Comparison of ENCODE assay signal across 11 cellular contexts in genomic region chr9:89029788-89030187, GRCh38. TPM values are rescaled to one million over a fixed set of nuclear protein-coding genes. Genes with fewer than 3 reads are reported as not detected.
"Had no signal": no experiment of that assay in that cellular context is flagged by ENCODE, and none has a peak within 500 bp of the region (broad histone marks: within the 10 kb centered on the region; RNA-seq: fewer than 3 reads in every experiment).

No MANE protein-coding gene starts in this region.

- FAIRE-seq: H1, H54, HTR-8/SVneo had no signal

- DNase-seq: H9, HCEC 1CT, HFFc6, IMR-90, KBM-7 had no signal

- H3K4me3 ChIP-seq: GM23338 had no signal

- ATAC-seq: GM23338 had no signal

- H3K27ac ChIP-seq: KMS-11 had no signal

- H3K9ac ChIP-seq: KMS-11 had no signal

RNA-seq across cellular contexts. Expression of gene S1PR3, which starts 38.5 kb away (rescaled TPM):
- total RNA-seq: HT-29 had no signal
